ENCODE assay signal across 19 cellular contexts in the genomic region with DNA sequence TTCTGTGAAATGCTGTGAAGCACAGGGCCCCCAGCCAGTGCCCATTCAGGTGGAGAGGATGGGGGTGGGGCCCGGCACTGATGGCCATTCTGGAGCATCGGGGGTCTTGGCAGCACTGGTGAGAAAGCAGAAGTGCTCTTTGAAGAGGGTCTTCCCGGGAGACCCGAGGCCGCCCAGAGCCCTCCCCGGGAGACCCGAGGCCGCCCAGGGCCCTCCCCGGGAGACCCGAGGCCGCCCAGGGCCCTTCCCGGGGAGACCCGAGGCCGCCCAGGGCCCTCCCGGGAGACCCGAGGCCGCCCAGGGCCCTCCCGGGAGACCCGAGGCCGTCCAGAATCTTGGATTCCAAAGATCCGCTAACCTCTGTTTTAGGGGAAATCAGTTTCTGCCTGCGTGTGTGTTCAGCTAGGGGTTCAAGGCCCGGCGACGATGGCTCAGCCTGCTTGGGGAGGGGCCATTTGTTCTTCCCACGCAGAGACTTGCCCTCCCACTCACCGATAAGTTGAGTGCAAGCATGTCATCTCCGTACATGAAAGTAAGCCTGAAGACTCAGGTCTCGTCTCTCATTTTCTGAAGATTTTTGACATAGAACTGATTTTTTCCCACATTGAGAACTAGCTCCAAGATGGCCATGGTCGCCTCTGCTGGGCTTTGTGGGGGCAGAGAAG.
"Had no signal": no experiment of that assay in that cellular context is flagged by ENCODE, and none has a peak within 500 bp of the region (broad histone marks: within the 10 kb centered on the region; RNA-seq: fewer than 3 reads in every experiment).

No MANE protein-coding gene starts in this region.

- H3K9ac ChIP-seq: parathyroid adenoma, SK-N-SH had no signal

- H3K27ac ChIP-seq: parathyroid adenoma, skin epidermis, upper lobe of left lung had no signal

- ATAC-seq: activated CD4-positive, CD25-positive, alpha-beta regulatory T cell treated with anti-CD3 and anti-CD28 coated beads, Interleukin-2, amount 50 U/mL, for 24 hours; activated CD8-positive, alpha-beta memory T cell treated with anti-CD3 and anti-CD28 coated beads, Interleukin-2, amount 10 ng/mL, durations not matched to agents 7 days and 5 days; effector memory CD8-positive, alpha-beta T cell; stimulated activated effector memory CD8-positive, alpha-beta T cell treated with anti-CD3 and anti-CD28 coated beads, Interleukin-12 subunit alpha, Interleukin-12 subunit beta, amount 100 ng/mL, for 72 hours had no signal

- H3K4me1 ChIP-seq: parathyroid adenoma, upper lobe of left lung had no signal

- H2AFZ ChIP-seq: parathyroid adenoma had no signal

- H3K27me3 ChIP-seq: upper lobe of left lung had no signal

- H3K27me3 Mint-ChIP-seq: activated CD8-positive, alpha-beta memory T cell treated with anti-CD3 and anti-CD28 coated beads, Interleukin-2, amount 10 ng/mL, durations not matched to agents 7 days and 5 days; activated naive CD4-positive, alpha-beta T cell treated with anti-CD3 and anti-CD28 coated beads, Interleukin-2, amount 50 U/mL, for 24 hours; activated T-cell treated with anti-CD3 and anti-CD28 coated beads, Interleukin-2, amount 50 U/mL, for 24 hours; effector memory CD8-positive, alpha-beta T cell had no signal

- H3K9me3 Mint-ChIP-seq: activated naive CD4-positive, alpha-beta T cell treated with anti-CD3 and anti-CD28 coated beads, Interleukin-2, amount 50 U/mL, for 24 hours; activated T-cell treated with anti-CD3 and anti-CD28 coated beads, Interleukin-2, amount 50 U/mL, for 24 hours; effector memory CD8-positive, alpha-beta T cell; neural crest cell; stimulated activated effector memory CD8-positive, alpha-beta T cell treated with anti-CD3 and anti-CD28 coated beads, Interleukin-12 subunit alpha, Interleukin-12 subunit beta, amount 100 ng/mL, for 72 hours; T-helper 1 cell treated with Interleukin-12 subunit alpha and Interleukin-12 subunit beta and Interleukin-4 antibody, amounts not matched to agents 30 μg/mL and 1 μg/mL, for 36 hours had no signal

- H3K4me3 Mint-ChIP-seq: activated CD8-positive, alpha-beta memory T cell treated with anti-CD3 and anti-CD28 coated beads, Interleukin-2, amount 10 ng/mL, durations not matched to agents 7 days and 5 days; activated naive CD4-positive, alpha-beta T cell treated with anti-CD3 and anti-CD28 coated beads, Interleukin-2, amount 50 U/mL, for 24 hours; activated T-cell treated with anti-CD3 and anti-CD28 coated beads, Interleukin-2, amount 50 U/mL, for 24 hours; effector memory CD8-positive, alpha-beta T cell; neural crest cell; stimulated activated effector memory CD8-positive, alpha-beta T cell treated with anti-CD3 and anti-CD28 coated beads, Interleukin-12 subunit alpha, Interleukin-12 subunit beta, amount 100 ng/mL, for 72 hours; T-helper 1 cell treated with Interleukin-12 subunit alpha and Interleukin-12 subunit beta and Interleukin-4 antibody, amounts not matched to agents 30 μg/mL and 1 μg/mL, for 36 hours had no signal

- H3K4me2 ChIP-seq: SK-N-SH had no signal

- H3K4me3 ChIP-seq: skin epidermis, upper lobe of left lung had no signal

- H3K4me1 Mint-ChIP-seq: neural crest cell had no signal

- H3K27ac Mint-ChIP-seq: activated CD8-positive, alpha-beta memory T cell treated with anti-CD3 and anti-CD28 coated beads, Interleukin-2, amount 10 ng/mL, durations not matched to agents 7 days and 5 days; activated naive CD4-positive, alpha-beta T cell treated with anti-CD3 and anti-CD28 coated beads, Interleukin-2, amount 50 U/mL, for 24 hours; activated T-cell treated with anti-CD3 and anti-CD28 coated beads, Interleukin-2, amount 50 U/mL, for 24 hours; effector memory CD8-positive, alpha-beta T cell; stimulated activated effector memory CD8-positive, alpha-beta T cell treated with anti-CD3 and anti-CD28 coated beads, Interleukin-12 subunit alpha, Interleukin-12 subunit beta, amount 100 ng/mL, for 72 hours; T-helper 1 cell treated with Interleukin-12 subunit alpha and Interleukin-12 subunit beta and Interleukin-4 antibody, amounts not matched to agents 30 μg/mL and 1 μg/mL, for 36 hours had no signal

- H3K9me3 ChIP-seq: SK-N-SH, upper lobe of left lung had no signal

- DNase-seq: activated CD4-positive, alpha-beta T cell treated with anti-CD3 and anti-CD28 coated beads, Interleukin-2, amount 50 U/mL, for 48 hours; activated CD8-positive, alpha-beta memory T cell treated with anti-CD3 and anti-CD28 coated beads, Interleukin-2, amount 10 ng/mL, durations not matched to agents 7 days and 5 days; activated effector memory CD4-positive, alpha-beta T cell treated with Interleukin-2 at 50 U/mL for 16 hours; activated T-cell treated with anti-CD3 and anti-CD28 coated beads, Interleukin-2, amount 50 U/mL, for 24 hours; central memory CD4-positive, alpha-beta T cell; cortex of kidney; effector memory CD8-positive, alpha-beta T cell; erythroblast; mesendoderm; SK-N-SH; substantia nigra; upper lobe of left lung had no signal

- H3K36me3 Mint-ChIP-seq: activated CD8-positive, alpha-beta memory T cell treated with anti-CD3 and anti-CD28 coated beads, Interleukin-2, amount 10 ng/mL, durations not matched to agents 7 days and 5 days had no signal
